In genomic region chr1:205597691-205598314, GRCh38 we compare ENCODE assay signal across 14 cellular contexts. TPM values are rescaled to one million over a fixed set of nuclear protein-coding genes. Genes with fewer than 3 reads are reported as not detected.
A peak's percentile ranks its signal among the peaks of the same experiment; 100 is the strongest.
DNase-seq lines count a peak whose midpoint lies in the region; ATAC-seq and TF ChIP-seq lines count a peak whose summit lies in the region.
"Had no signal": no experiment of that assay in that cellular context is flagged by ENCODE, and none has a peak within 500 bp of the region (broad histone marks: within the 10 kb centered on the region; RNA-seq: fewer than 3 reads in every experiment).

No MANE protein-coding gene starts in this region.

- intact Hi-C loops in Right ventricle myocardium inferior (cut with DNase I) (no loop called here), cardiac septum (cut with DNase I) (loop anchor here (2.0 kb wide), 1 partner anchor 33 kb away; no protein-coding TSS in a partner anchor), esophagus squamous epithelium (cut with DNase I) (no loop called here), ovary (cut with DNase I) (loop anchor here in 2 of 4 donors (5.0 to 10.0 kb wide), 2 partner anchors 49 to 387 kb away; no protein-coding TSS in a partner anchor)

- WGBS in esophagus squamous epithelium, 2 donors, result 49 to 57% methylated on average over 6 of the region's 8 CpGs
- WGBS in ovary, 3 donors, result 51 to 56% (median 53%) methylated on average over 8 of the region's 8 CpGs

- TF ChIP-seq CTCF in esophagus squamous epithelium (IDR thresholded peaks at IDR 0.05) (no peak), ovary (IDR thresholded peaks at IDR 0.05) (no peak)

- H3K4me1 ChIP-seq in esophagus squamous epithelium, result peaks cover 13 to 65% (median 27%) of the 10 kb centered on the region in 3 donors
- H3K4me1 ChIP-seq in muscle layer of duodenum (ENCODE audit: control insufficient read depth in 1 of 2, insufficient read depth in 2 of 2, low read length in 2 of 2), result peaks cover 7 to 32% of the 10 kb centered on the region in 2 donors
- no peaks in the 10 kb centered on the region for H3K4me1 ChIP-seq in ovary (ENCODE audit: insufficient read depth)

- ATAC-seq in Right ventricle myocardium inferior (peak; percentile 58), HG03469 (IDR thresholded peaks at IDR 0.05; ENCODE audit: unreplicated experiment) (no peak)
- ATAC-seq: upper lobe of right lung had no signal

- H3K27me3 ChIP-seq in esophagus squamous epithelium, result no peaks in the 10 kb centered on the region
- H3K27me3 ChIP-seq in muscle layer of duodenum (ENCODE audit: low read depth, low read length), result no peaks in the 10 kb centered on the region
- no peaks in the 10 kb centered on the region for H3K27me3 ChIP-seq in ovary
- H3K27me3 ChIP-seq: neutrophil, upper lobe of right lung had no signal

- DNase-seq in Right ventricle myocardium inferior (ENCODE audit: missing footprints) (no peak), cardiac septum (ENCODE audit: low spot score) (no peak), esophagus squamous epithelium (lab: John Stamatoyannopoulos, UW) (no peak), ovary (no peak), GF-D8 (lab: John Stamatoyannopoulos, UW) (no peak), NCI-H1436 (lab: John Stamatoyannopoulos, UW) (no peak)
- DNase-seq: DMS153, endodermal cell, mammary epithelial cell, NCI-H82, upper lobe of right lung had no signal

- H3K4me3 ChIP-seq in esophagus squamous epithelium (no peak overlapping the region), muscle layer of duodenum (ENCODE audit: low read depth in 1 of 2, low read length in 2 of 2) (no peak overlapping the region), ovary (no peak overlapping the region)
- H3K4me3 ChIP-seq: upper lobe of right lung had no signal

- H3K27ac ChIP-seq in esophagus squamous epithelium (peak overlapping the region in 3 of 4 donors; percentile 29 to 85 (median 82)), muscle layer of duodenum (ENCODE audit: low read length) (peak overlapping the region; percentile 13), ovary (no peak overlapping the region)
- H3K27ac ChIP-seq: neutrophil had no signal

- peaks cover 0 to 7% (median 0%) of the 10 kb centered on the region in 3 donors for H3K36me3 ChIP-seq in esophagus squamous epithelium
- H3K36me3 ChIP-seq in muscle layer of duodenum (ENCODE audit: control insufficient read depth in 1 of 2, insufficient read depth in 2 of 2, low read length in 2 of 2), result peaks cover 0 to 2% of the 10 kb centered on the region in 2 donors
- no peaks in the 10 kb centered on the region for H3K36me3 ChIP-seq in ovary
- H3K36me3 ChIP-seq: neutrophil had no signal

- TF ChIP-seq EP300 in ovary (IDR thresholded peaks at IDR 0.05), result no peak

- H3K9me3 ChIP-seq in esophagus squamous epithelium (no peaks in the 10 kb centered on the region), muscle layer of duodenum (ENCODE audit: control insufficient read depth in 1 of 2, low read length in 2 of 2) (no peaks in the 10 kb centered on the region), ovary (no peaks in the 10 kb centered on the region)
- H3K9me3 ChIP-seq: neutrophil, upper lobe of right lung had no signal

- no peak for TF ChIP-seq POLR2A in esophagus squamous epithelium (IDR thresholded peaks at IDR 0.05)
- no peak for TF ChIP-seq POLR2A in ovary (IDR thresholded peaks at IDR 0.05)

RNA-seq across cellular contexts. Expression of gene ELK4, which starts 34.0 kb away (rescaled TPM):
- total RNA-seq in Right ventricle myocardium inferior (35.5 TPM), cardiac septum (42.3 TPM), esophagus squamous epithelium (10 to 100 TPM; 13.2 to 27.7 (median 16.0) TPM), ovary (10 to 100 TPM; 16.3 to 69.5 (median 55.1) TPM)
- 10 to 100 TPM in 1 of 2 donors, 1 to 10 TPM in 1; 5.8 to 14.0 TPM for polyA plus RNA-seq in ovary

Comparison
In these comparisons a context has a peak if more than half of its experiments do, and no peak if none do; other contexts are left out.
1. H3K27ac ChIP-seq: peak in esophagus squamous epithelium (3 of 4) and muscle layer of duodenum (single experiment); none in ovary (0 of 2).